ENCODE assay signal across 8 cellular contexts in genomic region chr12:26937863-26938659, GRCh38. TPM values are rescaled to one million over a fixed set of nuclear protein-coding genes. Genes with fewer than 3 reads are reported as not detected.
A peak's percentile ranks its signal among the peaks of the same experiment; 100 is the strongest.
DNase-seq lines count a peak whose midpoint lies in the region; ATAC-seq and TF ChIP-seq lines count a peak whose summit lies in the region.

Gene FGFR1OP2, plus strand, starts transcription at chr12:26938470. Its CDS starts 15,689 bp downstream, at chr12:26954159.
Gene INTS13, minus strand, starts transcription at chr12:26937981. Its CDS starts 1,178 bp downstream, at chr12:26936803.

- peak; percentile 82 for ATAC-seq in HG03460 (IDR thresholded peaks at IDR 0.05; ENCODE audit: unreplicated experiment)

- peak within 1 kb of the TSS; percentile 97 for H3K4me3 ChIP-seq in BE2C (ENCODE audit: low read depth, low read length)
- peak within 1 kb of the TSS; percentile 87 for H3K4me3 ChIP-seq in colonic mucosa

- intact Hi-C loops in colonic mucosa (cut with DNase I), result no loop called here

- H3K36me3 ChIP-seq in BE2C, result no peaks in the 10 kb centered on the region
- H3K36me3 ChIP-seq in colonic mucosa, result no peaks in the 10 kb centered on the region

- TF ChIP-seq CTCF in BE2C (IDR thresholded peaks at IDR 0.05; ENCODE audit: low read depth, low read length) (no peak), colonic mucosa (IDR thresholded peaks at IDR 0.05) (no peak)

- peak within 1 kb of the TSS; percentile 95 to 98 for H3K9ac ChIP-seq in colonic mucosa (ENCODE audit: low read depth in 2 of 2, low read length in 2 of 2)

- H3K27ac ChIP-seq in colonic mucosa (peak within 1 kb of the TSS; percentile 96), layer of hippocampus (ENCODE audit: low read depth, low read length) (peak within 1 kb of the TSS; percentile 95)

- DNase-seq in BE2C (peak; percentile 99), GM19240 (ENCODE audit: insufficient read length, low spot score) (peak; percentile 36), NCI-H526 (lab: John Stamatoyannopoulos, UW) (peak; percentile 97 to 99), colonic mucosa (peak; percentile 99)
- DNase-seq in activated CD4-positive, alpha-beta T cell treated with anti-CD3 and anti-CD28 coated beads for 48 hours, result peak; percentile 98
- DNase-seq in stimulated activated CD4-positive, alpha-beta T cell treated with anti-CD3 and anti-CD28 coated beads, Interleukin-1b, Interleukin-23, amount 100 ng/mL, for 4 hours (ENCODE audit: low read depth in 2 of 2), result peak; percentile 93 to 94

- H3K9me3 ChIP-seq in BE2C, result no peaks in the 10 kb centered on the region
- no peaks in the 10 kb centered on the region for H3K9me3 ChIP-seq in colonic mucosa

- H3K4me1 ChIP-seq in BE2C (no peaks in the 10 kb centered on the region; the same call in 1 of the 2 replicates), colonic mucosa (no peaks in the 10 kb centered on the region)

- H3K27me3 ChIP-seq in BE2C (no peaks in the 10 kb centered on the region), colonic mucosa (no peaks in the 10 kb centered on the region), layer of hippocampus (ENCODE audit: control insufficient read depth, insufficient read depth, low read length) (no peaks in the 10 kb centered on the region)

RNA-seq across cellular contexts. Expression of gene FGFR1OP2, which starts in this region (rescaled TPM):
- 30.2 TPM for polyA plus RNA-seq in BE2C (2012; ENCODE audit: insufficient read depth, insufficient read length, low read depth)
- total RNA-seq in colonic mucosa, result 10 to 100 TPM; 26.4 to 31.1 TPM

RNA-seq across cellular contexts. Expression of gene INTS13, which starts in this region (rescaled TPM):
- 18.9 TPM for polyA plus RNA-seq in BE2C (2012; ENCODE audit: insufficient read depth, insufficient read length, low read depth)
- 10 to 100 TPM; 15.8 to 17.9 TPM for total RNA-seq in colonic mucosa

Comparison
In these comparisons a context has a peak if more than half of its experiments do, and no peak if none do; other contexts are left out.
1. Peak in every context shown above with its lines: DNase-seq, ATAC-seq, H3K4me3 ChIP-seq and H3K27ac ChIP-seq.
2. DNase-seq: peak in every context shown above with its lines; median percentile 99 in BE2C; 99 in colonic mucosa; 98 in NCI-H526; 98 in activated CD4-positive, alpha-beta T cell treated with anti-CD3 and anti-CD28 coated beads for 48 hours; 94 in stimulated activated CD4-positive, alpha-beta T cell treated with anti-CD3 and anti-CD28 coated beads, Interleukin-1b, Interleukin-23, amount 100 ng/mL, for 4 hours; 36 in GM19240.